8 cellular contexts compared by ENCODE assay signal in genomic region chr22:29470159-29470855, GRCh38. TPM values are rescaled to one million over a fixed set of nuclear protein-coding genes. Genes with fewer than 3 reads are reported as not detected.
DNase-seq lines count a peak whose midpoint lies in the region; ATAC-seq and TF ChIP-seq lines count a peak whose summit lies in the region.

No MANE protein-coding gene starts in this region.

- peak overlapping the region; percentile 35 for H2AFZ ChIP-seq in osteoblast (ENCODE audit: low read length)

- no peaks in the 10 kb centered on the region for H3K36me3 Mint-ChIP-seq in activated T-helper 17 cell treated with anti-CD3 and anti-CD28 coated beads, Interleukin-2, amount 50 U/mL, for 72 hours (ENCODE audit: low read depth)

- ATAC-seq in activated T-helper 17 cell treated with anti-CD3 and anti-CD28 coated beads, Interleukin-2, amount 50 U/mL, for 72 hours (replicated peaks): peak; percentile 97

- H3K27me3 Mint-ChIP-seq in activated T-helper 17 cell treated with anti-CD3 and anti-CD28 coated beads, Interleukin-2, amount 50 U/mL, for 72 hours: no peaks in the 10 kb centered on the region

- DNase-seq in AG04449 (ENCODE audit: low read depth, low spot score): no peak
- peak; percentile 82 for DNase-seq in GM20000 (ENCODE audit: low spot score)
- peak; percentile 50 for DNase-seq in NT2/D1 (ENCODE audit: low read depth, low spot score)
- peak in 1 of 2 donors; percentile 30 for DNase-seq in foreskin fibroblast
- peak; percentile 96 for DNase-seq in osteoblast (ENCODE audit: insufficient read length, low spot score, missing footprints)
- no peak for DNase-seq in Ammon's horn (ENCODE audit: low spot score)

- POLR2A ChIA-PET in AG04449 (lab: Yijun Ruan, JAX): no interaction called here

- H3K79me2 ChIP-seq in osteoblast (ENCODE audit: insufficient read depth, low read length): no peaks in the 10 kb centered on the region

- CTCF ChIA-PET in AG04449 (lab: Yijun Ruan, JAX): interaction anchor here (0.6 to 2.1 kb wide), 13 partner anchors 9 to 46 kb away, joined by 3 to 9 read pairs (median 4); partner anchors contain the start of gene NEFH

- H3K4me1 Mint-ChIP-seq in activated T-helper 17 cell treated with anti-CD3 and anti-CD28 coated beads, Interleukin-2, amount 50 U/mL, for 72 hours: no peaks in the 10 kb centered on the region

- H3K4me3 ChIP-seq in AG04449 (ENCODE audit: low read depth, low read length): no peak overlapping the region
- H3K4me3 ChIP-seq in NT2/D1 (ENCODE audit: insufficient read length, low read depth): peak overlapping the region; percentile 40
- H3K4me3 ChIP-seq in foreskin fibroblast (ENCODE audit: low read depth in 1 of 2, low read length in 2 of 2): no peak overlapping the region
- H3K4me3 ChIP-seq in osteoblast (ENCODE audit: insufficient read depth, low read length): peak overlapping the region; percentile 49
- peak overlapping the region; percentile 20 for H3K4me3 ChIP-seq in thymus (ENCODE audit: low read length)

- H3K4me3 Mint-ChIP-seq in activated T-helper 17 cell treated with anti-CD3 and anti-CD28 coated beads, Interleukin-2, amount 50 U/mL, for 72 hours: peak overlapping the region; percentile 78

- H3K9ac ChIP-seq in NT2/D1 (ENCODE audit: insufficient read length, low read depth): peak overlapping the region; percentile 70

- H3K27ac ChIP-seq in osteoblast (ENCODE audit: low read depth, low read length) (no peak overlapping the region), thymus (ENCODE audit: low read depth) (no peak overlapping the region)

- H3K9me3 ChIP-seq in NT2/D1 (ENCODE audit: insufficient read depth, low read length): no peaks in the 10 kb centered on the region
- H3K9me3 ChIP-seq in osteoblast (ENCODE audit: low read depth, low read length): no peaks in the 10 kb centered on the region
- no peaks in the 10 kb centered on the region for H3K9me3 ChIP-seq in thymus (ENCODE audit: control insufficient read depth)

- H3K36me3 ChIP-seq in NT2/D1 (ENCODE audit: insufficient read depth, insufficient read length, low read length): no peaks in the 10 kb centered on the region
- no peaks in the 10 kb centered on the region for H3K36me3 ChIP-seq in osteoblast (ENCODE audit: insufficient read depth, low read length)
- no peaks in the 10 kb centered on the region for H3K36me3 ChIP-seq in thymus (ENCODE audit: control insufficient read depth, insufficient read depth)

- TF ChIP-seq CTCF in AG04449 (IDR thresholded peaks at IDR 0.05; ENCODE audit: insufficient read depth, low read length, missing control alignments) (peak; percentile 80), GM20000 (IDR thresholded peaks at IDR 0.05; ENCODE audit: extremely low read depth, missing control alignments) (peak; percentile 50), foreskin fibroblast (IDR thresholded peaks at IDR 0.05; ENCODE audit: low read depth, low read length) (peak; percentile 65), osteoblast (IDR thresholded peaks at IDR 0.05; ENCODE audit: extremely low read depth, low read depth, low read length) (peak; percentile 71)

- H4K20me1 ChIP-seq in osteoblast (ENCODE audit: insufficient read depth, low read length): no peaks in the 10 kb centered on the region

- H3K27me3 ChIP-seq in NT2/D1 (ENCODE audit: insufficient read depth, insufficient read length) (peaks cover 12% of the 10 kb centered on the region), osteoblast (ENCODE audit: insufficient read depth, low read length) (peaks cover 25% of the 10 kb centered on the region), thymus (ENCODE audit: control insufficient read depth, insufficient read depth) (no peaks in the 10 kb centered on the region)

- 24% methylated on average over 54 of the region's 54 CpGs for WGBS in thymus

- no peaks in the 10 kb centered on the region for H3K9me3 Mint-ChIP-seq in activated T-helper 17 cell treated with anti-CD3 and anti-CD28 coated beads, Interleukin-2, amount 50 U/mL, for 72 hours

- peak overlapping the region; percentile 54 for H3K4me2 ChIP-seq in osteoblast (ENCODE audit: insufficient read depth, low read length)

- H3K4me1 ChIP-seq in NT2/D1 (ENCODE audit: insufficient read depth, insufficient read length) (peaks cover 6% of the 10 kb centered on the region), osteoblast (ENCODE audit: insufficient read depth, low read length) (no peaks in the 10 kb centered on the region), thymus (ENCODE audit: control insufficient read depth, insufficient read depth, low read length) (no peaks in the 10 kb centered on the region)

- peak overlapping the region; percentile 21 for H3K27ac Mint-ChIP-seq in activated T-helper 17 cell treated with anti-CD3 and anti-CD28 coated beads, Interleukin-2, amount 50 U/mL, for 72 hours

RNA-seq across cellular contexts. Expression of gene NEFH, which starts 9.7 kb away (rescaled TPM):
- total RNA-seq in activated T-helper 17 cell treated with anti-CD3 and anti-CD28 coated beads, Interleukin-2, amount 50 U/mL, for 72 hours: 1 to 10 TPM; 1.3 to 2.9 TPM
- total RNA-seq in osteoblast: under 0.01 and 0.36 TPM in 2 replicates
- 0.62 TPM for polyA plus RNA-seq in thymus

RNA-seq across cellular contexts. Expression of gene RFPL1, which starts 31.9 kb away (rescaled TPM):
- not detected for total RNA-seq in activated T-helper 17 cell treated with anti-CD3 and anti-CD28 coated beads, Interleukin-2, amount 50 U/mL, for 72 hours
- not detected in 2 replicates for total RNA-seq in osteoblast
- polyA plus RNA-seq in thymus: 0.05 TPM

Comparison
In these comparisons a context has a peak if more than half of its experiments do, and no peak if none do; other contexts are left out.
1. DNase-seq: peak in GM20000 (single experiment), NT2/D1 (single experiment) and osteoblast (single experiment); none in AG04449 (single experiment) and Ammon's horn (single experiment).
2. H3K4me3 ChIP-seq: peak in NT2/D1 (single experiment), osteoblast (single experiment) and thymus (single experiment); none in AG04449 (single experiment) and foreskin fibroblast (0 of 2).
3. Peak in every context shown above with its lines, with median percentiles within 50 percentile points of each other: CTCF ChIP-seq.